37 cellular contexts compared by ENCODE assay signal in genomic region chr2:128807317-128807716, GRCh38.
DNase-seq lines count a peak whose midpoint lies in the region; ATAC-seq, FAIRE-seq and TF ChIP-seq lines count a peak whose summit lies in the region.
"Had no signal": no experiment of that assay in that cellular context is flagged by ENCODE, and none has a peak within 500 bp of the region (broad histone marks: within the 10 kb centered on the region; RNA-seq: fewer than 3 reads in every experiment).

No MANE protein-coding gene starts in this region.

- no peak for TF ChIP-seq EP300 in HepG2 (IDR thresholded peaks at IDR 0.05; ENCODE audit: low read depth in 2 of 2, low read length in 2 of 2)
- no peak for TF ChIP-seq EP300 in HepG2 (CRISPR knock-in tag; IDR thresholded peaks at IDR 0.05; ENCODE audit: borderline replicate concordance)

- TF ChIP-seq RAD21 in HepG2 (CRISPR knock-in tag; IDR thresholded peaks at IDR 0.05) = no peak

- POLR2A ChIA-PET in HepG2 (lab: Yijun Ruan, JAX) (no interaction called here), HEK293 (lab: Yijun Ruan, JAX) (no interaction called here), WTC11 (lab: Charles Lee) (no interaction called here)

- TF ChIP-seq CTCF in HepG2 (CRISPR knock-in tag; IDR thresholded peaks at IDR 0.05) (no peak), right lobe of liver (IDR thresholded peaks at IDR 0.05) (no peak), HEK293 (tag by site-specific recombination; IDR thresholded peaks at IDR 0.05) (no peak), WTC11 (IDR thresholded peaks at IDR 0.05) (no peak)

- no peak overlapping the region for H3K27ac Mint-ChIP-seq in WTC11
- H3K27ac Mint-ChIP-seq: B cell; CD14-positive monocyte; CD4-positive, alpha-beta memory T cell; CD4-positive, alpha-beta T cell; CD4-positive, CD25-positive, alpha-beta regulatory T cell; CD8-positive, alpha-beta memory T cell; CD8-positive, alpha-beta T cell had no signal

- DNase-seq in HepG2 (ENCODE audit: low spot score) (no peak), right lobe of liver (no peak), Karpas-422 (peak; percentile 17), WTC11 (ENCODE audit: low spot score) (no peak), NCI-H146 treated with DMSO at 0.1 percent for 48 hours (lab: John Stamatoyannopoulos, UW; ENCODE audit: unreplicated experiment) (no peak), SK-N-DZ (ENCODE audit: low spot score) (no peak)
- DNase-seq: 8988T; ACHN; AML-193; BE2C; C1 segment of cervical spinal cord; Caco-2; Calu3; CD4-positive, alpha-beta memory T cell; CD4-positive, alpha-beta T cell; CD4-positive, CD25-positive, alpha-beta regulatory T cell; CD8-positive, alpha-beta memory T cell; CD8-positive, alpha-beta T cell; COR-L47; DMS 273 treated with DMSO at 0.1 percent for 48 hours; DMS153; DMS53; DMS79; DMS79 treated with DMSO at 0.1 percent for 48 hours; DND-41; EL had no signal

- no TSS peak for BruUV-seq in HepG2 (replicated peaks; lab: Mats Ljungman, UMichigan)

- no peak overlapping the region for H2AFZ ChIP-seq in HepG2 (ENCODE audit: low read length)
- H2AFZ ChIP-seq in Karpas-422 (ENCODE audit: low read length) = no peak overlapping the region

- intact Hi-C loops in HepG2 (cut with micrococcal nuclease; ENCODE audit: unreplicated experiment) = no loop called here
- intact Hi-C loops in right lobe of liver (cut with DNase I) = no loop called here

- H3K4me1 Mint-ChIP-seq in WTC11 = no peaks in the 10 kb centered on the region
- H3K4me1 Mint-ChIP-seq: B cell; CD14-positive monocyte; CD4-positive, alpha-beta memory T cell; CD4-positive, CD25-positive, alpha-beta regulatory T cell; CD8-positive, alpha-beta memory T cell had no signal

- in situ Hi-C loops in HepG2 (cut with HindIII; ENCODE audit: extremely low pct_ligation_motif_present, low pct_unique_long_range_greater_than_20kb) = no loop called here

- CTCF ChIA-PET in HepG2 (lab: Yijun Ruan, JAX; ENCODE audit: low intra/inter-chr PET ratio, low total read pairs) = no interaction called here
- CTCF ChIA-PET in HEK293 (lab: Yijun Ruan, JAX) = no interaction called here
- CTCF ChIA-PET in WTC11 (lab: Charles Lee) = no interaction called here

- no peaks in the 10 kb centered on the region for H3K36me3 ChIP-seq in HepG2 (replicated peaks in 1 of 2; ENCODE audit: control insufficient read depth in 1 of 2, insufficient read depth in 2 of 2, low read length in 2 of 2)
- H3K36me3 ChIP-seq in right lobe of liver = no peaks in the 10 kb centered on the region
- H3K36me3 ChIP-seq in HEK293 (ENCODE audit: control insufficient read depth in 2 of 2, insufficient read depth in 1 of 2, low read length in 2 of 2) = no peaks in the 10 kb centered on the region
- H3K36me3 ChIP-seq in Karpas-422 (ENCODE audit: insufficient read depth, low read length) = no peaks in the 10 kb centered on the region
- H3K36me3 ChIP-seq: BE2C; BLaER1; BLaER1 treated with 17β-estradiol and CSF1 and Interleukin-3, amounts not matched to agents 10 nM and 100 nM had no signal

- no peak for FAIRE-seq in HepG2 (lab: Jason Lieb, UNC)
- FAIRE-seq: A204.1, A549, D721Med had no signal

- H3K36me3 Mint-ChIP-seq in WTC11 = peaks cover 8% of the 10 kb centered on the region
- H3K36me3 Mint-ChIP-seq: CD14-positive monocyte; CD4-positive, alpha-beta memory T cell; CD4-positive, CD25-positive, alpha-beta regulatory T cell; CD8-positive, alpha-beta memory T cell; CD8-positive, alpha-beta T cell had no signal

- peaks cover 25% of the 10 kb centered on the region for H3K9me3 Mint-ChIP-seq in WTC11
- H3K9me3 Mint-ChIP-seq: CD4-positive, alpha-beta T cell had no signal

- H3K79me2 ChIP-seq in HepG2 (ENCODE audit: insufficient read depth, low read length) (no peaks in the 10 kb centered on the region), Karpas-422 (ENCODE audit: low read length) (no peaks in the 10 kb centered on the region)

- no peaks in the 10 kb centered on the region for H4K20me1 ChIP-seq in HepG2 (ENCODE audit: insufficient read depth, low read length)
- no peaks in the 10 kb centered on the region for H4K20me1 ChIP-seq in Karpas-422 (ENCODE audit: insufficient read depth, low read depth, low read length)
- H4K20me1 ChIP-seq: BLaER1; BLaER1 treated with 17β-estradiol and CSF1 and Interleukin-3, amounts not matched to agents 10 nM and 100 nM had no signal

- no peaks in the 10 kb centered on the region for H3K9me3 ChIP-seq in HepG2 (ENCODE audit: low read length)
- H3K9me3 ChIP-seq in right lobe of liver = no peaks in the 10 kb centered on the region
- H3K9me3 ChIP-seq in HEK293 (ENCODE audit: control insufficient read depth, insufficient read depth, low read depth, low read length) = no peaks in the 10 kb centered on the region
- H3K9me3 ChIP-seq in Karpas-422 (ENCODE audit: low read length) = no peaks in the 10 kb centered on the region
- H3K9me3 ChIP-seq: A549, BE2C, Caco-2 had no signal

- 5% methylated on average over 1 of the region's 1 CpG for WGBS in HepG2 (ENCODE audit: low lambda C conversion rate)
- WGBS in right lobe of liver (ENCODE audit: insufficient coverage, low coverage, low lambda C conversion rate, missing lambda C conversion rate) = 75% methylated on average over 1 of the region's 1 CpG

- peaks cover 0 to 3% of the 10 kb centered on the region in 2 experiments; a peak in 1 of 5 replicates for H3K27me3 ChIP-seq in HepG2 (ENCODE audit: control insufficient read depth in 1 of 2, insufficient read depth in 2 of 2, low read length in 2 of 2)
- H3K27me3 ChIP-seq in right lobe of liver = no peaks in the 10 kb centered on the region
- no peaks in the 10 kb centered on the region for H3K27me3 ChIP-seq in Karpas-422 (ENCODE audit: low read length)
- H3K27me3 ChIP-seq: BE2C; BLaER1; BLaER1 treated with 17β-estradiol and CSF1 and Interleukin-3, amounts not matched to agents 10 nM and 100 nM had no signal

- ATAC-seq in HepG2 (no peak), right lobe of liver (no peak), WTC11 (no peak), HG02588 (IDR thresholded peaks at IDR 0.05; ENCODE audit: unreplicated experiment) (no peak)
- ATAC-seq: A549; CD8-positive, alpha-beta T cell had no signal

- H3K9ac ChIP-seq in HepG2 (ENCODE audit: insufficient read depth, low read depth, low read length) (no peak overlapping the region), Karpas-422 (ENCODE audit: low read length) (no peak overlapping the region)
- H3K9ac ChIP-seq: BLaER1; BLaER1 treated with 17β-estradiol and CSF1 and Interleukin-3, amounts not matched to agents 10 nM and 100 nM had no signal

- H3K4me3 ChIP-seq in HepG2 (replicated peaks in 1 of 3; ENCODE audit: insufficient read depth in 1 of 3, low read depth in 2 of 3, low read length in 3 of 3) (no peak overlapping the region), right lobe of liver (no peak overlapping the region), HEK293 (ENCODE audit: low read depth, low read length) (no peak overlapping the region), Karpas-422 (ENCODE audit: low read length) (no peak overlapping the region)
- H3K4me3 ChIP-seq: A549; BLaER1; BLaER1 treated with 17β-estradiol and CSF1 and Interleukin-3, amounts not matched to agents 10 nM and 100 nM had no signal

- no peaks in the 10 kb centered on the region; the same call in 1 of the 2 replicates for H3K27me3 Mint-ChIP-seq in WTC11 (ENCODE audit: low read depth)
- H3K27me3 Mint-ChIP-seq: CD4-positive, alpha-beta memory T cell; CD4-positive, CD25-positive, alpha-beta regulatory T cell had no signal

- TF ChIP-seq POLR2A in HepG2 (IDR thresholded peaks at IDR 0.05; ENCODE audit: insufficient read depth in 1 of 2, low read depth in 2 of 2, low read length in 2 of 2) (no peak), right lobe of liver (IDR thresholded peaks at IDR 0.05) (no peak)

- H3K9me2 ChIP-seq in Karpas-422 (replicated peaks; ENCODE audit: insufficient read depth, low read length) = no peaks in the 10 kb centered on the region

- no peak overlapping the region for H3K4me3 Mint-ChIP-seq in WTC11
- H3K4me3 Mint-ChIP-seq: B cell; CD14-positive monocyte; CD4-positive, alpha-beta memory T cell; CD4-positive, alpha-beta T cell; CD4-positive, CD25-positive, alpha-beta regulatory T cell; CD8-positive, alpha-beta memory T cell; CD8-positive, alpha-beta T cell had no signal

- H3K27ac ChIP-seq in HepG2 (ENCODE audit: extremely low read length, insufficient read depth, low read length) = no peak overlapping the region
- no peak overlapping the region for H3K27ac ChIP-seq in right lobe of liver
- H3K27ac ChIP-seq in HEK293 (ENCODE audit: extremely low read depth, low read depth, low read length) = no peak overlapping the region
- no peak overlapping the region for H3K27ac ChIP-seq in Karpas-422 (ENCODE audit: low read length)
- H3K27ac ChIP-seq: 22Rv1; A549; BLaER1; BLaER1 treated with 17β-estradiol and CSF1 and Interleukin-3, amounts not matched to agents 10 nM and 100 nM; C4-2B had no signal

- no peaks in the 10 kb centered on the region for H3K4me1 ChIP-seq in HepG2 (ENCODE audit: insufficient read depth, low read length)
- H3K4me1 ChIP-seq in right lobe of liver = no peaks in the 10 kb centered on the region
- H3K4me1 ChIP-seq in HEK293 (ENCODE audit: control insufficient read depth, insufficient read depth, low read length) = no peaks in the 10 kb centered on the region
- no peaks in the 10 kb centered on the region for H3K4me1 ChIP-seq in Karpas-422 (ENCODE audit: low read length)
- H3K4me1 ChIP-seq: A549, BE2C, Caco-2 had no signal

- H3K4me2 ChIP-seq in HepG2 (ENCODE audit: low read depth, low read length) (no peak overlapping the region), Karpas-422 (ENCODE audit: low read depth, low read length, poor library complexity, severe bottlenecking) (no peak overlapping the region)
- H3K4me2 ChIP-seq: A549; BLaER1; BLaER1 treated with 17β-estradiol and CSF1 and Interleukin-3, amounts not matched to agents 10 nM and 100 nM had no signal

TF ChIP-seq in HepG2, 621 proteins besides CTCF, POLR2A, EP300 and RAD21:
- TF ChIP-seq ZNF670 (CRISPR knock-in tag; IDR thresholded peaks at IDR 0.05; ENCODE audit: borderline replicate concordance) (no peak), ZNF317 (CRISPR knock-in tag; IDR thresholded peaks at IDR 0.05) (peak; percentile 93)

TF ChIP-seq in HEK293, 187 proteins besides CTCF, POLR2A, EP300 and RAD21 (continues in another document):
- TF ChIP-seq SETDB1 (IDR thresholded peaks at IDR 0.05; ENCODE audit: insufficient read length, low read length) = peak; percentile 67
- TF ChIP-seq TRIM28 (IDR thresholded peaks at IDR 0.05; ENCODE audit: borderline replicate concordance, low read length) = peak; percentile 45; the same call in 1 of the 2 replicates

TF ChIP-seq in WTC11, 78 proteins besides CTCF, POLR2A, EP300 and RAD21:
- TF ChIP-seq ZNF317 (CRISPR knock-in tag; IDR thresholded peaks at IDR 0.05; ENCODE audit: borderline replicate concordance, low read depth) (peak; percentile 95), ZNF423 (CRISPR knock-in tag; IDR thresholded peaks at IDR 0.05) (no peak), GTF2I (CRISPR knock-in tag; conservative IDR thresholded peaks at IDR 0.05) (no peak)
TF ChIP-seq in WTC11: peak in this region for 1.

Comparison
In these comparisons a context has a peak if more than half of its experiments do, and no peak if none do; other contexts are left out.
1. Of the 63 proteins assayed by ChIP-seq in both HepG2 and HEK293: peak only in HepG2: none; only in HEK293: SETDB1; in both: none; in neither: 62.